8 cellular contexts compared by ENCODE assay signal in genomic region chr2:47070920-47071824, GRCh38.
DNase-seq lines count a peak whose midpoint lies in the region; ATAC-seq and TF ChIP-seq lines count a peak whose summit lies in the region.

No MANE protein-coding gene starts in this region.

- H3K23ac ChIP-seq in neuronal stem cell (ENCODE audit: low read depth, low read length, poor library complexity) = no peak overlapping the region

- H4K20me1 ChIP-seq in DND-41 (ENCODE audit: insufficient read depth, low read length) = peaks cover 22% of the 10 kb centered on the region; the same call in 1 of the 2 replicates

- no peaks in the 10 kb centered on the region for H3K9me3 Mint-ChIP-seq in activated CD4-positive, alpha-beta T cell treated with anti-CD3 and anti-CD28 coated beads, Interleukin-2, amount 10 ng/mL, durations not matched to agents 7 days and 5 days

- no peaks in the 10 kb centered on the region for H3K27me3 Mint-ChIP-seq in activated CD4-positive, alpha-beta T cell treated with anti-CD3 and anti-CD28 coated beads, Interleukin-2, amount 10 ng/mL, durations not matched to agents 7 days and 5 days

- peak overlapping the region; percentile 73 for H2AK5ac ChIP-seq in neuronal stem cell (ENCODE audit: low read depth, low read length)

- CTCF ChIA-PET in activated CD4-positive, alpha-beta T cell treated with anti-CD3 and anti-CD28 coated beads, Interleukin-2, amount 10 ng/mL, durations not matched to agents 7 days and 5 days (lab: Charles Lee) = interaction anchor here (0.6 to 1.2 kb wide), 5 partner anchors 8 to 203 kb away, joined by 3 to 6 read pairs (median 3); no protein-coding TSS in a partner anchor

- POLR2A ChIA-PET in activated CD4-positive, alpha-beta T cell treated with anti-CD3 and anti-CD28 coated beads, Interleukin-2, amount 10 ng/mL, durations not matched to agents 7 days and 5 days (lab: Charles Lee) = no interaction called here

- H3K4me3 Mint-ChIP-seq in activated CD4-positive, alpha-beta T cell treated with anti-CD3 and anti-CD28 coated beads, Interleukin-2, amount 10 ng/mL, durations not matched to agents 7 days and 5 days = no peak overlapping the region

- H3K14ac ChIP-seq in neuronal stem cell (ENCODE audit: low read length) = no peak overlapping the region

- no peaks in the 10 kb centered on the region for H3K27me3 ChIP-seq in DND-41 (ENCODE audit: insufficient read depth, low read length, poor library complexity)
- H3K27me3 ChIP-seq in neuronal stem cell (ENCODE audit: control insufficient read depth in 3 of 3, insufficient read depth in 3 of 3, low read depth in 1 of 3, low read length in 3 of 3) = no peaks in the 10 kb centered on the region

- peak overlapping the region; percentile 92 for H3K18ac ChIP-seq in neuronal stem cell (ENCODE audit: low read length)

- H3K4me1 Mint-ChIP-seq in activated CD4-positive, alpha-beta T cell treated with anti-CD3 and anti-CD28 coated beads, Interleukin-2, amount 10 ng/mL, durations not matched to agents 7 days and 5 days = peaks cover 28% of the 10 kb centered on the region

- H2BK120ac ChIP-seq in neuronal stem cell (ENCODE audit: low read depth, low read length) = no peak overlapping the region

- no peak overlapping the region for H2BK12ac ChIP-seq in neuronal stem cell (ENCODE audit: low read length)

- ATAC-seq in DND-41 (ENCODE audit: insufficient read depth, low read depth) (0 out of 3 replicates have a peak, but pooled peaks have one; percentile 11), GM21360 (IDR thresholded peaks at IDR 0.05; ENCODE audit: unreplicated experiment) (peak; percentile 71)

- DNase-seq in DND-41 = no peak
- DNase-seq in HK-2 (ENCODE audit: unreplicated experiment) = peak; percentile 91
- peak; percentile 50 for DNase-seq in activated CD4-positive, alpha-beta T cell treated with anti-CD3 and anti-CD28 coated beads, Interleukin-2, amount 10 ng/mL, durations not matched to agents 7 days and 5 days
- peak; percentile 38 for DNase-seq in epithelial cell of esophagus (ENCODE audit: low read depth)
- DNase-seq in neuronal stem cell (ENCODE audit: low spot score) = no peak
- DNase-seq in iPS-NIHi11 (ENCODE audit: low spot score) = no peak
- DNase-seq in NCI-H1092 (lab: John Stamatoyannopoulos, UW) = no peak

- peak overlapping the region; percentile 7 for H2BK5ac ChIP-seq in neuronal stem cell (ENCODE audit: low read length)

- TF ChIP-seq CTCF in DND-41 (IDR thresholded peaks at IDR 0.05; ENCODE audit: borderline replicate concordance, extremely low read depth, low read length, poor library complexity, severe bottlenecking) (no peak), epithelial cell of esophagus (IDR thresholded peaks at IDR 0.05; ENCODE audit: insufficient read depth, low read depth, low read length, missing control alignments) (no peak)

- no peak overlapping the region for H3K4me3 ChIP-seq in DND-41 (ENCODE audit: low read depth in 1 of 2, low read length in 2 of 2)
- no peak overlapping the region for H3K4me3 ChIP-seq in epithelial cell of esophagus (ENCODE audit: low read length)
- no peak overlapping the region for H3K4me3 ChIP-seq in neuronal stem cell (ENCODE audit: low read length in 2 of 2)

- WGBS in neuronal stem cell (ENCODE audit: extremely low coverage in 2 of 2, insufficient read length in 2 of 2, insufficient replicate concordance in 1 of 2), 2 donors = no CpG with 5 or more reads among the region's 15 CpGs

- H2AFZ ChIP-seq in DND-41 (ENCODE audit: low read depth, low read length) = no peak overlapping the region
- no peak overlapping the region for H2AFZ ChIP-seq in neuronal stem cell (ENCODE audit: low read length)

- peak overlapping the region; percentile 77 for H2BK15ac ChIP-seq in neuronal stem cell (ENCODE audit: low read length)

- no peaks in the 10 kb centered on the region for H3K4me1 ChIP-seq in DND-41 (ENCODE audit: insufficient read depth, low read length)
- H3K4me1 ChIP-seq in neuronal stem cell (ENCODE audit: control insufficient read depth in 2 of 2, insufficient read depth in 1 of 2, low read depth in 1 of 2, low read length in 2 of 2) = peaks cover 25 to 32% of the 10 kb centered on the region in 2 donors

- H3K27ac ChIP-seq in DND-41 (ENCODE audit: low read length) = no peak overlapping the region
- no peak overlapping the region for H3K27ac ChIP-seq in neuronal stem cell (replicated peaks; ENCODE audit: low read length)

- peaks cover 36% of the 10 kb centered on the region for H3K36me3 Mint-ChIP-seq in activated CD4-positive, alpha-beta T cell treated with anti-CD3 and anti-CD28 coated beads, Interleukin-2, amount 10 ng/mL, durations not matched to agents 7 days and 5 days (ENCODE audit: low read depth)

- H4K8ac ChIP-seq in neuronal stem cell (ENCODE audit: low read depth, low read length) = no peak overlapping the region

- H3K79me1 ChIP-seq in neuronal stem cell (ENCODE audit: low read depth, low read length) = no peaks in the 10 kb centered on the region

- H3K4ac ChIP-seq in neuronal stem cell (ENCODE audit: low read length) = no peak overlapping the region

- no peak overlapping the region for H4K91ac ChIP-seq in neuronal stem cell (ENCODE audit: low read depth, low read length, poor library complexity)

- H3K9ac ChIP-seq in DND-41 (ENCODE audit: low read depth, low read length) (no peak overlapping the region), neuronal stem cell (ENCODE audit: low read depth, low read length, poor library complexity) (no peak overlapping the region)

- H3K9me3 ChIP-seq in DND-41 (ENCODE audit: insufficient read depth, low read length, severe bottlenecking) (no peaks in the 10 kb centered on the region), neuronal stem cell (replicated peaks in 1 of 2; ENCODE audit: control insufficient read depth in 2 of 2, insufficient read depth in 1 of 2, low read depth in 1 of 2, low read length in 2 of 2) (no peaks in the 10 kb centered on the region)

- H3K27ac Mint-ChIP-seq in activated CD4-positive, alpha-beta T cell treated with anti-CD3 and anti-CD28 coated beads, Interleukin-2, amount 10 ng/mL, durations not matched to agents 7 days and 5 days = peak overlapping the region; percentile 83

- peaks cover 79% of the 10 kb centered on the region for H3K36me3 ChIP-seq in DND-41 (ENCODE audit: insufficient read depth, low read length)
- H3K36me3 ChIP-seq in neuronal stem cell (replicated peaks in 1 of 2; ENCODE audit: control insufficient read depth in 2 of 2, insufficient read depth in 2 of 2, low read length in 2 of 2) = peaks cover 0 to 3% of the 10 kb centered on the region in 2 donors

- no peaks in the 10 kb centered on the region for H3K79me2 ChIP-seq in DND-41 (ENCODE audit: insufficient read depth, low read length)

- H3K4me2 ChIP-seq in DND-41 (ENCODE audit: insufficient read depth, low read length) (no peak overlapping the region), neuronal stem cell (ENCODE audit: insufficient read depth, low read length, poor library complexity, severe bottlenecking) (no peak overlapping the region)

Comparison
In these comparisons a context has a peak if more than half of its experiments do, and no peak if none do; other contexts are left out.
1. DNase-seq: peak in HK-2 (single experiment), activated CD4-positive, alpha-beta T cell treated with anti-CD3 and anti-CD28 coated beads, Interleukin-2, amount 10 ng/mL, durations not matched to agents 7 days and 5 days (single experiment) and epithelial cell of esophagus (single experiment); none in DND-41 (single experiment), neuronal stem cell (single experiment), iPS-NIHi11 (single experiment) and NCI-H1092 (single experiment).